Comparison of ENCODE assay signal across 1 cellular context in the genomic region with DNA sequence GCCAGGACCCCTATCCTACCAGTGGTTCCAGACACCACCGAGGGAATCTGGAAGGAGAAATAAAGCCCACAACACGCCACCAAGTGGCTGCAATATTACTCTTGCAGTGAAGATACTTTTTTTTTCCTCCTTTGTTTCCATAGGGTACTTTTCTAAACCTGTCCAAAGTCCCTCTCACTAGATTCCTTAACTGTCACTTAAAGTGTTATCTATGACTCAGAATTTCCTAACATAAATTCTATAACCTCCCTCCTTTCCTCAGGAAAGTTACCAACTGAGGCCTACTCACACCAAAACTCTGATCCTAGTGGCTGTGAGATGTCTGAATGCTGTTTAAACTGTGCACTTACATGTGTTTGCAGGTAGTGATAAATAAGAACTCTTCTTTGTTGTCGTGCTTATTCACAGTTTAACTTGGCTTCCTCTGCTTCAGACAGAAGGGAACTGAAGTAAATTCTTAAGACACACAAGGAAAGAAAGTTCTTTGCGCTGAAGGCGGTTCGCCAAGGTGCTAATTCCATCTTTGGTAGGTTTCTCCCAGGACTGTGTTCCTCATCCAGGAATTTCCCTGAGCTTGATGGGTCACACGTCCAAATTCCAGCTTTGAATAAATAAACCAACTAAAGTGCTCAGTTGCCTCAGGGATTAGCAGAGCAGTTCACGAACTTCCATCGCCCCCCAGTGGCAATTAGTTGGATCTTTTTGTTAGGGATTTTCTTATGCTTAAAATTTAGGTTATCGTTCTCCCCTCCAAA.
TF ChIP-seq lines count a peak whose summit lies in the region.

No MANE protein-coding gene starts in this region.

TF ChIP-seq in K562, 482 proteins besides CTCF, POLR2A, EP300 and RAD21 (continued from another document):
- TF ChIP-seq TAF1 (IDR thresholded peaks at IDR 0.05; ENCODE audit: control insufficient read depth, extremely low read depth, insufficient read depth, low read length, severe bottlenecking): no peak
- TF ChIP-seq SRSF9 (IDR thresholded peaks at IDR 0.05; ENCODE audit: borderline replicate concordance, low read depth, low read length): no peak
- TF ChIP-seq NR2C2 (CRISPR knock-in tag; IDR thresholded peaks at IDR 0.05): no peak
- no peak for TF ChIP-seq NR2C2 (tag; IDR thresholded peaks at IDR 0.05)
- TF ChIP-seq NFYB (IDR thresholded peaks at IDR 0.05; ENCODE audit: extremely low read depth, insufficient read length): no peak
